ENCODE assay signal across 8 cellular contexts in the genomic region with DNA sequence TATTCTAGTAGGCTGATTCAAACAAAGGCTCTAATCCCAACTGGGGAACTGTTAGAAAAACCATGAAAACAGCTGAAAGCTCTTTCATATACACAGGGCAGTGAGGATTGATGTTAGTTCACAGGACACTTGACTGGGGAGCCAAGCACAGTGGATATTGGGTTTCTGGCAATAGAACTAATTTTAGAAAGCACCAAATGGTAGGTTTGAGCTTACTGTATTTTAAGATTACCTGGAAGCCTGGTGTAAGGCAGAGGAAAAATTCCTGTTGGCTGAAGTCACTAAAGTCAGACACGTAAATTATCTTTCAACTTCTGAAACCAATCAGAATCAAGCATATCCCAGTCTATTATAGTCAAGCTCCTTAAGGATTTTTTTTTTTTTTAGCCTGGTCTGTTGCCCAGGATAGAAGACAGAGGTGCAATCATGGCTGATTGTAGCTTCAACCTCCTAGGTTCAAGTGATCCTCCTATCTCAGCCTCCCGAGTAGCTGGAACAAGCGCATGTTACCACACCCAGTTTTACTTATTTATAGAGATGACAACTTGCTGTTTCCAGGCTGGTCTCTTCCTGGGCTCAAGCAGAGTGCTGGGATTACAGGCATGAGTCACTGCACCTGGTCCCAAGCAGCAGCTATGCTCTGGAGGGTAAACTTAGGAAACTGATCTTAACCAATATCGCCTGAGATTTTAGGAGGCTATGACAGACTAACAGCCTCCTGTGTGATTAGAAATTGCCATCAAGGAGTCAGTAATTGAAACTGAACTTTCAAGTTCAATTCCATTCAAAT. TPM values are rescaled to one million over a fixed set of nuclear protein-coding genes. Genes with fewer than 3 reads are reported as not detected.
DNase-seq lines count a peak whose midpoint lies in the region; ATAC-seq, FAIRE-seq and TF ChIP-seq lines count a peak whose summit lies in the region.

No MANE protein-coding gene starts in this region.

- RAD21 ChIA-PET in HCT116 (lab: Charles Lee; ENCODE audit: low non-redundant PET in 1 of 2, low total read pairs in 2 of 2, uncharacterized antibody in 2 of 2, unreplicated experiment in 2 of 2): interaction anchor here in 1 of 2 experiments (0.6 kb wide), 1 partner anchor 37 kb away, joined by 4 read pairs; no protein-coding TSS in a partner anchor

- DNase-seq in HCT116 (ENCODE audit: low read depth, low spot score) (no peak), kidney (no peak), NK-92 (lab: John Stamatoyannopoulos, UW; ENCODE audit: unreplicated experiment) (no peak)

- H3K36me3 ChIP-seq in ACC112 (ENCODE audit: insufficient read depth, low read length): peaks cover 47% of the 10 kb centered on the region
- peaks cover 13 to 35% of the 10 kb centered on the region in 2 experiments for H3K36me3 ChIP-seq in HCT116 (ENCODE audit: control insufficient read depth in 1 of 2, insufficient read depth in 2 of 2, low read length in 2 of 2)
- H3K36me3 ChIP-seq in kidney (ENCODE audit: control insufficient read depth in 1 of 2, insufficient read depth in 2 of 2, low read length in 2 of 2): peaks cover 0 to 2% of the 10 kb centered on the region in 2 donors

- H2AFZ ChIP-seq in ACC112 (ENCODE audit: low read length, unreplicated experiment): no peak overlapping the region
- no peak overlapping the region for H2AFZ ChIP-seq in HCT116 (ENCODE audit: low read depth, low read length, poor library complexity, severe bottlenecking)

- no TSS peak for BruUV-seq in HCT116 (replicated peaks; lab: Mats Ljungman, UMichigan)

- peaks cover 63% of the 10 kb centered on the region for H3K4me1 Mint-ChIP-seq in activated naive CD8-positive, alpha-beta T cell (ENCODE audit: low read depth)

- peak overlapping the region; percentile 100 for H3K4me3 Mint-ChIP-seq in activated naive CD8-positive, alpha-beta T cell

- TF ChIP-seq CTCF in HCT116 (IDR thresholded peaks at IDR 0.05 in 2 of 3, conservative IDR thresholded peaks at IDR 0.05 in 1 of 3; ENCODE audit: borderline replicate concordance in 1 of 3, insufficient read depth in 1 of 3, low read depth in 2 of 3, low read length in 2 of 3): no peak
- TF ChIP-seq CTCF in kidney (IDR thresholded peaks at IDR 0.05; ENCODE audit: borderline replicate concordance, extremely low read depth, insufficient read depth): no peak

- H3K36me3 Mint-ChIP-seq in activated naive CD8-positive, alpha-beta T cell: peaks cover 40% of the 10 kb centered on the region

- intact Hi-C loops in HCT116 (cut with micrococcal nuclease): loop anchor here (5.0 to 10.0 kb wide), 3 partner anchors 83 to 318 kb away; partner anchors contain the start of gene SNX14
- intact Hi-C loops in kidney (cut with DNase I): no loop called here

- H3K9me3 Mint-ChIP-seq in activated naive CD8-positive, alpha-beta T cell (ENCODE audit: low read depth): no peaks in the 10 kb centered on the region

- H3K79me2 ChIP-seq in ACC112 (ENCODE audit: control insufficient read depth, insufficient read depth, low read length, unreplicated experiment) (peaks cover 57% of the 10 kb centered on the region), HCT116 (ENCODE audit: insufficient read depth, low read length) (peaks cover 55% of the 10 kb centered on the region)

- H3K27ac Mint-ChIP-seq in activated naive CD8-positive, alpha-beta T cell: peak overlapping the region; percentile 99

- H3K27me3 Mint-ChIP-seq in activated naive CD8-positive, alpha-beta T cell: no peaks in the 10 kb centered on the region

- POLR2A ChIA-PET in HCT116 (lab: Charles Lee): interaction anchor here (0.6 to 8.6 kb wide), 6 partner anchors 15 to 320 kb away, joined by 3 to 192 read pairs (median 4); partner anchors contain the start of gene SYNCRIP

- H3K4me2 ChIP-seq in HCT116 (ENCODE audit: low read length): peak overlapping the region; percentile 81

- peaks cover 34% of the 10 kb centered on the region; the same call in 1 of the 2 replicates for H4K20me1 ChIP-seq in HCT116 (ENCODE audit: insufficient read depth)

- ATAC-seq in HCT116 (peak; percentile 4; the same call in 1 of the 2 replicates), HG03378 (IDR thresholded peaks at IDR 0.05; ENCODE audit: unreplicated experiment) (no peak), HG03521 (IDR thresholded peaks at IDR 0.05; ENCODE audit: unreplicated experiment) (no peak), HG03175 (IDR thresholded peaks at IDR 0.05; ENCODE audit: unreplicated experiment) (no peak)

- CTCF ChIA-PET in HCT116 (lab: Charles Lee): no interaction called here

- H3K9ac ChIP-seq in HCT116 (ENCODE audit: low read length): peak overlapping the region; percentile 98
- peak overlapping the region in 1 of 2 donors; percentile 42 for H3K9ac ChIP-seq in kidney (ENCODE audit: low read length in 2 of 2)

- no peaks in the 10 kb centered on the region for H3K27me3 ChIP-seq in ACC112 (ENCODE audit: insufficient read depth, low read length)
- H3K27me3 ChIP-seq in HCT116 (ENCODE audit: insufficient read depth, low read length): no peaks in the 10 kb centered on the region

- peak; percentile 28 for TF ChIP-seq POLR2A in HCT116 (IDR thresholded peaks at IDR 0.05; ENCODE audit: borderline replicate concordance, extremely low read depth, insufficient read depth, insufficient read length)

- H3K4me3 ChIP-seq in ACC112 (ENCODE audit: low read depth, low read length) (peak overlapping the region; percentile 82), HCT116 (replicated peaks in 1 of 2; ENCODE audit: low read depth in 1 of 2, low read length in 2 of 2) (no peak overlapping the region), kidney (ENCODE audit: low read length in 2 of 2) (peak overlapping the region; percentile 88 to 99)

- no peaks in the 10 kb centered on the region for H3K9me2 ChIP-seq in HCT116 (ENCODE audit: insufficient read depth)

- no peaks in the 10 kb centered on the region for H3K9me3 ChIP-seq in HCT116 (ENCODE audit: control insufficient read depth in 1 of 2, insufficient read depth in 1 of 2, low read depth in 1 of 2, low read length in 2 of 2)
- H3K9me3 ChIP-seq in kidney (ENCODE audit: control insufficient read depth in 1 of 2, low read length in 2 of 2): no peaks in the 10 kb centered on the region

- no peak for FAIRE-seq in kidney (lab: Jason Lieb, UNC)

- peak overlapping the region; percentile 54 for H3K27ac ChIP-seq in ACC112 (ENCODE audit: low read depth, low read length)
- H3K27ac ChIP-seq in HCT116 (ENCODE audit: low read depth, low read length): peak overlapping the region; percentile 83
- no peak overlapping the region for H3K27ac ChIP-seq in kidney (ENCODE audit: low read depth in 2 of 2, low read length in 2 of 2)

- H3K4me1 ChIP-seq in ACC112 (ENCODE audit: control insufficient read depth, insufficient read depth, low read length, unreplicated experiment) (peaks cover 19% of the 10 kb centered on the region), HCT116 (ENCODE audit: control insufficient read depth in 1 of 2, insufficient read depth in 2 of 2, low read length in 2 of 2) (peaks cover 7 to 77% of the 10 kb centered on the region in 2 experiments; a peak in 3 of 4 replicates), kidney (ENCODE audit: control insufficient read depth in 1 of 2, insufficient read depth in 1 of 2, low read depth in 1 of 2, low read length in 2 of 2) (peaks cover 15 to 21% of the 10 kb centered on the region in 2 donors)

- TF ChIP-seq RAD21 in HCT116 (IDR thresholded peaks at IDR 0.05; ENCODE audit: low read depth): no peak

TF ChIP-seq in HCT116, 20 proteins besides CTCF, POLR2A, EP300 and RAD21:
- TF ChIP-seq EGR1 (IDR thresholded peaks at IDR 0.05; ENCODE audit: low read depth): no peak
- TF ChIP-seq, protein P1, sequence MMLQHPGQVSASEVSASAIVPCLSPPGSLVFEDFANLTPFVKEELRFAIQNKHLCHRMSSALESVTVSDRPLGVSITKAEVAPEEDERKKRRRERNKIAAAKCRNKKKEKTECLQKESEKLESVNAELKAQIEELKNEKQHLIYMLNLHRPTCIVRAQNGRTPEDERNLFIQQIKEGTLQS (IDR thresholded peaks at IDR 0.05): no peak
- TF ChIP-seq YY1 (IDR thresholded peaks at IDR 0.05; ENCODE audit: extremely low read depth, insufficient replicate concordance, low read depth, low read length): no peak
- TF ChIP-seq SP1 (IDR thresholded peaks at IDR 0.05; ENCODE audit: low read depth): peak; percentile 31
- peak; percentile 8; the same call in 1 of the 2 replicates for TF ChIP-seq FOSL1 (IDR thresholded peaks at IDR 0.05; ENCODE audit: low read depth)
- TF ChIP-seq MAX (IDR thresholded peaks at IDR 0.05): 0 out of 2 replicates have a peak, but pooled peaks have one; percentile 20
- 0 out of 2 replicates have a peak, but pooled peaks have one; percentile 14 for TF ChIP-seq CBX3 (IDR thresholded peaks at IDR 0.05; ENCODE audit: low read depth)
- TF ChIP-seq POLR2AphosphoS5 (IDR thresholded peaks at IDR 0.05; ENCODE audit: low read depth, low read length): peak; percentile 71
TF ChIP-seq in HCT116: peak in this region for 5.

RNA-seq across cellular contexts. Expression of gene SYNCRIP, which starts 32.5 kb away (rescaled TPM):
- total RNA-seq in HCT116 (2021; ENCODE audit: unreplicated experiment) (189 TPM), kidney (109 TPM)
- 59.2 and 79.4 TPM in 2 replicates for polyA plus RNA-seq in HCT116 (2012)
- polyA plus RNA-seq in kidney (ENCODE audit: insufficient read depth, low read depth, low replicate concordance): 26.5 TPM

Comparison
In these comparisons a context has a peak if more than half of its experiments do, and no peak if none do; other contexts are left out.
1. H3K27ac ChIP-seq: peak in ACC112 (single experiment) and HCT116 (single experiment); none in kidney (0 of 2).
2. H3K4me3 ChIP-seq: peak in ACC112 (single experiment) and kidney (2 of 2); none in HCT116 (0 of 2).